In genomic region chr17:43024407-43025289, GRCh38 we compare ENCODE assay signal across 8 cellular contexts. TPM values are rescaled to one million over a fixed set of nuclear protein-coding genes. Genes with fewer than 3 reads are reported as not detected.
DNase-seq lines count a peak whose midpoint lies in the region; ATAC-seq and TF ChIP-seq lines count a peak whose summit lies in the region.

TSS of gene RND2 (plus strand) at chr17:43025231. CDS start at chr17:43025348, 117 bp downstream.

- no peaks in the 10 kb centered on the region for H4K20me1 ChIP-seq in OCI-LY3 (ENCODE audit: insufficient read depth, low read length)

- peak within 1 kb of the TSS; percentile 75 for H3K4me2 ChIP-seq in OCI-LY3 (ENCODE audit: low read length)

- H3K27me3 ChIP-seq in OCI-LY3 (ENCODE audit: low read depth, low read length): no peaks in the 10 kb centered on the region

- no peaks in the 10 kb centered on the region for H3K27me3 Mint-ChIP-seq in mesothelial cell of epicardium (ENCODE audit: low read depth)

- H3K4me3 Mint-ChIP-seq in mesothelial cell of epicardium: peak within 1 kb of the TSS; percentile 84

- 0 out of 2 replicates have a peak, but pooled peaks cover 4% of the 10 kb centered on the region for H3K36me3 ChIP-seq in ES-I3 (ENCODE audit: insufficient read depth, low read length)
- no peaks in the 10 kb centered on the region for H3K36me3 ChIP-seq in OCI-LY3 (replicated peaks; ENCODE audit: low read depth, low read length)

- no peaks in the 10 kb centered on the region for H3K9me3 Mint-ChIP-seq in mesothelial cell of epicardium

- no peak within 1 kb of the TSS for H3K27ac ChIP-seq in OCI-LY3 (ENCODE audit: low read length)

- H3K4me1 ChIP-seq in ES-I3 (ENCODE audit: insufficient read depth, low read length) (peaks cover 34% of the 10 kb centered on the region), OCI-LY3 (ENCODE audit: low read length) (peaks cover 3% of the 10 kb centered on the region; the same call in 1 of the 2 replicates)

- H3K27ac Mint-ChIP-seq in mesothelial cell of epicardium: peak within 1 kb of the TSS; percentile 90

- H2AFZ ChIP-seq in OCI-LY3 (ENCODE audit: low read depth, low read length): peak within 1 kb of the TSS; percentile 39

- H3K4me1 Mint-ChIP-seq in mesothelial cell of epicardium: peaks cover 24% of the 10 kb centered on the region

- H3K4me3 ChIP-seq in OCI-LY3 (ENCODE audit: low read length): peak within 1 kb of the TSS; percentile 78
- peak within 1 kb of the TSS; percentile 61 for H3K4me3 ChIP-seq in epithelial cell of esophagus (ENCODE audit: low read length)

- H3K9me3 ChIP-seq in ES-I3 (ENCODE audit: control insufficient read depth, insufficient read depth, low read length) (no peaks in the 10 kb centered on the region), OCI-LY3 (ENCODE audit: insufficient read depth, low read length) (no peaks in the 10 kb centered on the region)

- H3K79me2 ChIP-seq in OCI-LY3 (ENCODE audit: low read length): no peaks in the 10 kb centered on the region

- H3K9ac ChIP-seq in ES-I3 (ENCODE audit: low read depth, low read length) (peak within 1 kb of the TSS; percentile 83; the same call in 1 of the 2 replicates), OCI-LY3 (ENCODE audit: low read length) (peak within 1 kb of the TSS; percentile 36)

- peak; percentile 99 for DNase-seq in HuH-7.5 (ENCODE audit: low spot score)
- peak; percentile 71 for DNase-seq in activated T-cell treated with anti-CD3 and anti-CD28 coated beads for 24 hours (ENCODE audit: low read depth)
- DNase-seq in epithelial cell of esophagus (ENCODE audit: low read depth): peak; percentile 87
- DNase-seq in mesothelial cell of epicardium (ENCODE audit: low spot score in 2 of 2, unreplicated experiment in 2 of 2): peak; percentile 73 to 87
- peak; percentile 62 for DNase-seq in stimulated activated CD8-positive, alpha-beta memory T cell treated with anti-CD3 and anti-CD28 coated beads, Interleukin-12 subunit alpha, Interleukin-12 subunit beta, amount 100 ng/mL, for 4 hours (ENCODE audit: low read depth)

- no peak for ATAC-seq in HG03442 (IDR thresholded peaks at IDR 0.05; ENCODE audit: unreplicated experiment)

- no peaks in the 10 kb centered on the region for H3K36me3 Mint-ChIP-seq in mesothelial cell of epicardium

- TF ChIP-seq CTCF in OCI-LY3 (IDR thresholded peaks at IDR 0.05; ENCODE audit: low read depth, low read length) (peak; percentile 63), epithelial cell of esophagus (IDR thresholded peaks at IDR 0.05; ENCODE audit: insufficient read depth, low read depth, low read length, missing control alignments) (peak; percentile 73), mesothelial cell of epicardium (IDR thresholded peaks at IDR 0.05; ENCODE audit: unreplicated experiment) (no peak)

RNA-seq across cellular contexts. Expression of gene RND2, which starts in this region (rescaled TPM):
- 7.6 to 8.7 TPM (median 8.7 TPM) in 3 replicates for total RNA-seq in mesothelial cell of epicardium
